In genomic region chr15:90191344-90191687, GRCh38 we compare ENCODE assay signal across 10 cellular contexts. TPM values are rescaled to one million over a fixed set of nuclear protein-coding genes. Genes with fewer than 3 reads are reported as not detected.
DNase-seq lines count a peak whose midpoint lies in the region; ATAC-seq and TF ChIP-seq lines count a peak whose summit lies in the region.
"Had no signal": no experiment of that assay in that cellular context is flagged by ENCODE, and none has a peak within 500 bp of the region (broad histone marks: within the 10 kb centered on the region; RNA-seq: fewer than 3 reads in every experiment).

No MANE protein-coding gene starts in this region.

- TF ChIP-seq POLR2A in heart left ventricle (IDR thresholded peaks at IDR 0.05) (no peak), transverse colon (IDR thresholded peaks at IDR 0.05) (no peak)

- TF ChIP-seq CTCF in heart left ventricle (IDR thresholded peaks at IDR 0.05) (no peak), transverse colon (IDR thresholded peaks at IDR 0.05) (no peak)

- TF ChIP-seq EP300 in Ishikawa (IDR thresholded peaks at IDR 0.05; ENCODE audit: borderline replicate concordance) (no peak), transverse colon (IDR thresholded peaks at IDR 0.05; ENCODE audit: low read depth) (no peak)

- ATAC-seq in heart left ventricle (no peak), right cardiac atrium (no peak)

- peaks cover 0 to 4% (median 0%) of the 10 kb centered on the region in 9 donors for H3K36me3 ChIP-seq in heart left ventricle
- no peaks in the 10 kb centered on the region for H3K36me3 ChIP-seq in transverse colon

- H3K4me3 ChIP-seq in heart left ventricle (no peak overlapping the region), right cardiac atrium (ENCODE audit: low read length) (no peak overlapping the region), transverse colon (no peak overlapping the region)

- H3K27me3 ChIP-seq in heart left ventricle, result no peaks in the 10 kb centered on the region
- H3K27me3 ChIP-seq in right cardiac atrium (ENCODE audit: control insufficient read depth, insufficient read depth), result no peaks in the 10 kb centered on the region
- H3K27me3 ChIP-seq in transverse colon, result no peaks in the 10 kb centered on the region

- H3K4me1 ChIP-seq in heart left ventricle (peaks cover 7 to 72% (median 25%) of the 10 kb centered on the region in 12 donors), right cardiac atrium (ENCODE audit: control insufficient read depth, insufficient read depth, low read length) (peaks cover 10% of the 10 kb centered on the region), transverse colon (peaks cover 50 to 74% (median 56%) of the 10 kb centered on the region in 4 donors)

- in situ Hi-C loops in transverse colon (cut with MboI; ENCODE audit: low pct_ligation_motif_present in 1 of 4, low pct_unique_long_range_greater_than_20kb in 1 of 4, low sequenced_read_pairs in 3 of 4), result no loop called here

- no peaks in the 10 kb centered on the region for H3K9me3 ChIP-seq in heart left ventricle
- no peaks in the 10 kb centered on the region for H3K9me3 ChIP-seq in right cardiac atrium (ENCODE audit: control insufficient read depth, low read length)
- H3K9me3 ChIP-seq in transverse colon, result no peaks in the 10 kb centered on the region

- no peak for TF ChIP-seq RAD21 in Ishikawa (IDR thresholded peaks at IDR 0.05; ENCODE audit: low read depth)

- DNase-seq in heart left ventricle (no peak), cardiac septum (ENCODE audit: low spot score) (no peak), right cardiac atrium (no peak), transverse colon (no peak), amygdala (lab: John Stamatoyannopoulos, UW) (no peak), HT-29 (ENCODE audit: low spot score) (no peak)
- no peak for DNase-seq in stimulated activated CD4-positive, alpha-beta T cell treated with anti-CD3 and anti-CD28 coated beads, Interleukin-15, amount 100 ng/mL, for 24 hours
- DNase-seq: HFFc6 had no signal

- 54 to 75% (median 72%) methylated on average over 2 to 3 of the region's 3 CpGs for WGBS in heart left ventricle, 4 donors
- 66% methylated on average over 3 of the region's 3 CpGs for WGBS in right cardiac atrium
- WGBS in transverse colon (ENCODE audit: low coverage in 1 of 2), 2 donors, result 20 to 31% methylated on average over 1 to 3 of the region's 3 CpGs

- intact Hi-C loops in heart left ventricle (cut with DNase I), result no loop called here
- intact Hi-C loops in cardiac septum (cut with DNase I), result loop anchor here (5.0 kb wide), 1 partner anchor 36 kb away; no protein-coding TSS in a partner anchor
- intact Hi-C loops in right cardiac atrium (cut with DNase I), result no loop called here
- intact Hi-C loops in transverse colon (cut with DNase I; ENCODE audit: low total_unique reads), result no loop called here

- H3K27ac ChIP-seq in heart left ventricle, result peak overlapping the region in 9 of 12 donors; percentile 38 to 98 (median 65)
- peak overlapping the region; percentile 21 for H3K27ac ChIP-seq in right cardiac atrium (ENCODE audit: low read length)
- H3K27ac ChIP-seq in transverse colon, result peak overlapping the region; percentile 82 to 99 (median 94)

TF ChIP-seq in Ishikawa, 13 proteins besides CTCF, POLR2A, EP300 and RAD21:
- no peak for TF ChIP-seq ZBTB7A (IDR thresholded peaks at IDR 0.05; ENCODE audit: low read depth)
- no peak for TF ChIP-seq CEBPB (IDR thresholded peaks at IDR 0.05)
- no peak for TF ChIP-seq TEAD4 (IDR thresholded peaks at IDR 0.05)
- no peak for TF ChIP-seq EGR1 (IDR thresholded peaks at IDR 0.05)
- TF ChIP-seq TAF1 (IDR thresholded peaks at IDR 0.05; ENCODE audit: low read depth), result 0 out of 2 replicates have a peak, but pooled peaks have one; percentile 9

RNA-seq across cellular contexts. Expression of gene SEMA4B, which starts 9.8 kb away (rescaled TPM):
- 100 to 1,000 TPM in 1 of 9 donors, 10 to 100 TPM in 8; 14.8 to 105 (median 21.0) TPM for total RNA-seq in heart left ventricle
- 10 to 100 TPM; 13.8 to 36.3 TPM for polyA plus RNA-seq in heart left ventricle
- 21.2 TPM for total RNA-seq in cardiac septum
- 10 to 100 TPM; 32.6 to 39.6 (median 33.5) TPM for total RNA-seq in right cardiac atrium
- 16.4 TPM for polyA plus RNA-seq in right cardiac atrium
- 100 to 1,000 TPM; 115 to 193 (median 134) TPM for total RNA-seq in transverse colon
- 198 and 272 TPM in 2 replicates for total RNA-seq in HT-29 (2014; rRNA removed; shearing (Covaris generic))

RNA-seq across cellular contexts. Expression of gene CIB1, which starts 42.4 kb away (rescaled TPM):
- total RNA-seq in heart left ventricle, result 100 to 1,000 TPM in 1 of 9 donors, 10 to 100 TPM in 8; 38.7 to 107 (median 80.8) TPM
- 100 to 1,000 TPM in 1 of 2 donors, 10 to 100 TPM in 1; 78.2 to 145 TPM for polyA plus RNA-seq in heart left ventricle
- 69.9 TPM for total RNA-seq in cardiac septum
- 10 to 100 TPM; 69.5 to 70.7 (median 70.1) TPM for total RNA-seq in right cardiac atrium
- polyA plus RNA-seq in right cardiac atrium, result 95.8 TPM
- total RNA-seq in transverse colon, result 100 to 1,000 TPM in 3 of 4 donors, 10 to 100 TPM in 1; 38.4 to 156 (median 131) TPM
- total RNA-seq in HT-29 (2014; rRNA removed; shearing (Covaris generic)), result 165 and 178 TPM in 2 replicates

RNA-seq across cellular contexts. Expression of gene GDPGP1, which starts 42.7 kb away (rescaled TPM):
- total RNA-seq in heart left ventricle (10 to 100 TPM in 6 of 9 donors, 1 to 10 TPM in 3; 5.9 to 18.9 (median 13.6) TPM), cardiac septum (10.6 TPM), right cardiac atrium (10 to 100 TPM; 10.6 to 20.5 (median 15.6) TPM), transverse colon (10 to 100 TPM in 3 of 4 donors, 1 to 10 TPM in 1; 6.8 to 28.8 (median 21.3) TPM)
- polyA plus RNA-seq in heart left ventricle (1 to 10 TPM; 4.8 to 5.4 TPM), right cardiac atrium (6.5 TPM)
- total RNA-seq in HT-29 (2014; rRNA removed; shearing (Covaris generic)), result 13.7 and 15.1 TPM in 2 replicates

RNA-seq across cellular contexts. Expression of gene TTLL13, which starts 58.0 kb away (rescaled TPM):
- total RNA-seq in heart left ventricle (under 1 TPM in 4 of 9 donors, not detected in 5; 0.13 to 0.35 (median 0.23) TPM), cardiac septum (0.16 TPM), right cardiac atrium (under 1 TPM in 2 of 4 donors, not detected in 2; 0.24 to 0.54 TPM), transverse colon (under 1 TPM in 1 of 4 donors, not detected in 3; 0.27 TPM)
- polyA plus RNA-seq in heart left ventricle (under 1 TPM; 0.07 to 0.11 TPM), right cardiac atrium (0.72 TPM)
- total RNA-seq in HT-29 (2014; rRNA removed; shearing (Covaris generic)), result 0.03 and 0.28 TPM in 2 replicates
- total RNA-seq: astrocyte had no signal

Comparison
In these comparisons a context has a peak if more than half of its experiments do, and no peak if none do; other contexts are left out.
1. H3K27ac ChIP-seq: peak in every context shown above with its lines; median percentile 94 in transverse colon; 65 in heart left ventricle; 21 in right cardiac atrium.